ENCODE assay signal across 1 cellular context in the genomic region with DNA sequence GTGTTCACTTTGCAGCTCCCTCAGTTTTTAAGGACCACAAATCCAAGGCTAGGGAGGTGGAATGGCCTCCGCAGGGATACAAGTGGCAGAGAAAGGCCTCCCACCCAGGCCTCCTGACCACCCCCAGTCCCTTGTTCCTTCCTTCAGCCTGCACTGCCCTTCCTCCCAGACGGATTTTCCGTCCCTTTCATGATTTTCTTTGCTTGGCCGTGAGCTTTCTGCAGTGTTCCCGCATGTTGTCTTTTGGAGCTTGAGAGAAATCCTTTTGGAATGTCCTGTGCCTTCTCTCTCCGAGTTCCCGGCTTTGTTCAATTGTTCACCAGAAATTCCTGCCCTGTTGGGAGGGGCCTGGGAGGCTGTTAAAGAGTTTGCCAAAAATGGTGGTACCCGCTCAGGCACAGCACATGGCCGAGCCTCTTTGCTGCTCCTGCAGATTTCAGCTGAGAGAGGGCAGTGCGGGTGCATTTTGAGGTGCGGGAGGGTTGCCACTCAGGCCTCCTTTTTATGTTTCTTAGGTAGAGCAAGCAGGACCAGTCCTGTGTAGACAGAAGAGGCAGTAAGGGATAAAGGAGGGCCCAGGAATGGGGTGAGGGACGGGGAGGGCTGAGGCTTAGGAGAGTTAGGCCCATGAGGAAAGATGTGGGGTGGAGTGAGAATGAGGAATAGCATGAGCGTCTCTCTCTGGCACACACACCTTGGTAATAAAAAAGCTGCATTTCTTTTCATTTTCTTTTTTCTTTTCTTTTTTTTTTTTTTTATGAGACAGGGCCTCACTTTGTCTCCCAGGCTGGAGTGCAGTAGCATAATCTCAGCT.
TF ChIP-seq lines count a peak whose summit lies in the region.

No MANE protein-coding gene starts in this region.

TF ChIP-seq in HepG2, 621 proteins besides CTCF, POLR2A, EP300 and RAD21:
- TF ChIP-seq, protein P1, sequence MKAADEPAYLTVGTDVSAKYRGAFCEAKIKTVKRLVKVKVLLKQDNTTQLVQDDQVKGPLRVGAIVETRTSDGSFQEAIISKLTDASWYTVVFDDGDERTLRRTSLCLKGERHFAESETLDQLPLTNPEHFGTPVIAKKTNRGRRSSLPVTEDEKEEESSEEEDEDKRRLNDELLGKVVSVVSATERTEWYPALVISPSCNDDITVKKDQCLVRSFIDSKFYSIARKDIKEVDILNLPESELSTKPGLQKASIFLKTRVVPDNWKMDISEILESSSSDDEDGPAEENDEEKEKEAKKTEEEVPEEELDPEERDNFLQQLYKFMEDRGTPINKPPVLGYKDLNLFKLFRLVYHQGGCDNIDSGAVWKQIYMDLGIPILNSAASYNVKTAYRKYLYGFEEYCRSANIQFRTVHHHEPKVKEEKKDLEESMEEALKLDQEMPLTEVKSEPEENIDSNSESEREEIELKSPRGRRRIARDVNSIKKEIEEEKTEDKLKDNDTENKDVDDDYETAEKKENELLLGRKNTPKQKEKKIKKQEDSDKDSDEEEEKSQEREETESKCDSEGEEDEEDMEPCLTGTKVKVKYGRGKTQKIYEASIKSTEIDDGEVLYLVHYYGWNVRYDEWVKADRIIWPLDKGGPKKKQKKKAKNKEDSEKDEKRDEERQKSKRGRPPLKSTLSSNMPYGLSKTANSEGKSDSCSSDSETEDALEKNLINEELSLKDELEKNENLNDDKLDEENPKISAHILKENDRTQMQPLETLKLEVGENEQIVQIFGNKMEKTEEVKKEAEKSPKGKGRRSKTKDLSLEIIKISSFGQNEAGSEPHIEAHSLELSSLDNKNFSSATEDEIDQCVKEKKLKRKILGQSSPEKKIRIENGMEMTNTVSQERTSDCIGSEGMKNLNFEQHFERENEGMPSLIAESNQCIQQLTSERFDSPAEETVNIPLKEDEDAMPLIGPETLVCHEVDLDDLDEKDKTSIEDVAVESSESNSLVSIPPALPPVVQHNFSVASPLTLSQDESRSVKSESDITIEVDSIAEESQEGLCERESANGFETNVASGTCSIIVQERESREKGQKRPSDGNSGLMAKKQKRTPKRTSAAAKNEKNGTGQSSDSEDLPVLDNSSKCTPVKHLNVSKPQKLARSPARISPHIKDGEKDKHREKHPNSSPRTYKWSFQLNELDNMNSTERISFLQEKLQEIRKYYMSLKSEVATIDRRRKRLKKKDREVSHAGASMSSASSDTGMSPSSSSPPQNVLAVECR (CRISPR knock-in tag; IDR thresholded peaks at IDR 0.05; ENCODE audit: borderline replicate concordance) = no peak
- TF ChIP-seq RBM39 (IDR thresholded peaks at IDR 0.05; ENCODE audit: low read depth, low read length, poor library complexity, severe bottlenecking) (no peak), ZNF234 (CRISPR knock-in tag; conservative IDR thresholded peaks at IDR 0.05) (no peak), MLLT10 (CRISPR knock-in tag; IDR thresholded peaks at IDR 0.05) (no peak), ZNF367 (CRISPR knock-in tag; IDR thresholded peaks at IDR 0.05; ENCODE audit: borderline replicate concordance) (no peak), KAT8 (CRISPR knock-in tag; IDR thresholded peaks at IDR 0.05) (no peak), GZF1 (CRISPR knock-in tag; IDR thresholded peaks at IDR 0.05) (no peak), NFATC3 (CRISPR knock-in tag; IDR thresholded peaks at IDR 0.05) (no peak)
- TF ChIP-seq, protein P2, sequence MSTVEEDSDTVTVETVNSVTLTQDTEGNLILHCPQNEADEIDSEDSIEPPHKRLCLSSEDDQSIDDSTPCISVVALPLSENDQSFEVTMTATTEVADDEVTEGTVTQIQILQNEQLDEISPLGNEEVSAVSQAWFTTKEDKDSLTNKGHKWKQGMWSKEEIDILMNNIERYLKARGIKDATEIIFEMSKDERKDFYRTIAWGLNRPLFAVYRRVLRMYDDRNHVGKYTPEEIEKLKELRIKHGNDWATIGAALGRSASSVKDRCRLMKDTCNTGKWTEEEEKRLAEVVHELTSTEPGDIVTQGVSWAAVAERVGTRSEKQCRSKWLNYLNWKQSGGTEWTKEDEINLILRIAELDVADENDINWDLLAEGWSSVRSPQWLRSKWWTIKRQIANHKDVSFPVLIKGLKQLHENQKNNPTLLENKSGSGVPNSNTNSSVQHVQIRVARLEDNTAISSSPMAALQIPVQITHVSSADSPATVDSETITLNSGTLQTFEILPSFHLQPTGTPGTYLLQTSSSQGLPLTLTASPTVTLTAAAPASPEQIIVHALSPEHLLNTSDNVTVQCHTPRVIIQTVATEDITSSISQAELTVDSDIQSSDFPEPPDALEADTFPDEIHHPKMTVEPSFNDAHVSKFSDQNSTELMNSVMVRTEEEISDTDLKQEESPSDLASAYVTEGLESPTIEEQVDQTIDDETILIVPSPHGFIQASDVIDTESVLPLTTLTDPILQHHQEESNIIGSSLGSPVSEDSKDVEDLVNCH (CRISPR knock-in tag; IDR thresholded peaks at IDR 0.05) = no peak
- TF ChIP-seq, protein P3, sequence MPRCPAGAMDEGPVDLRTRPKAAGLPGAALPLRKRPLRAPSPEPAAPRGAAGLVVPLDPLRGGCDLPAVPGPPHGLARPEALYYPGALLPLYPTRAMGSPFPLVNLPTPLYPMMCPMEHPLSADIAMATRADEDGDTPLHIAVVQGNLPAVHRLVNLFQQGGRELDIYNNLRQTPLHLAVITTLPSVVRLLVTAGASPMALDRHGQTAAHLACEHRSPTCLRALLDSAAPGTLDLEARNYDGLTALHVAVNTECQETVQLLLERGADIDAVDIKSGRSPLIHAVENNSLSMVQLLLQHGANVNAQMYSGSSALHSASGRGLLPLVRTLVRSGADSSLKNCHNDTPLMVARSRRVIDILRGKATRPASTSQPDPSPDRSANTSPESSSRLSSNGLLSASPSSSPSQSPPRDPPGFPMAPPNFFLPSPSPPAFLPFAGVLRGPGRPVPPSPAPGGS (CRISPR knock-in tag; IDR thresholded peaks at IDR 0.05) = no peak
